In the genomic region with DNA sequence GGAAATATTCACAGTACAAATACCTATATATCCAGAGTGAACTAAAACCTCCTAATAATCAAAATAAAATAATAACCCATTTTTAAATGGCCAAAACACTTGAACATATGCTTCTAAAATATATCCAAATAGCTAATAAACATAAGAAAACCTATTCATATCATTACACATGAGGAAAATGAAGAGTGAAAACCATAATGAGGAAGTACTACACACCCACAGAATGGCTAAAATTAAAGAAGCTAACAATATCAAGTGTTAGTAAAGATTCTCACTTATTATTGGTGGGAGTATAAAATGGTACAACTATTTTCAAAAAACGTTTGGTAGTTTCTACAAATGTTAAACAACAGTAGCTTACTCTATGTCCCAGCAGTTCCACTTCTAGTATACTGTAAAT, we compare ENCODE assay signal across 20 cellular contexts.
A peak's percentile ranks its signal among the peaks of the same experiment; 100 is the strongest.
DNase-seq lines count a peak whose midpoint lies in the region; ATAC-seq, FAIRE-seq and TF ChIP-seq lines count a peak whose summit lies in the region.
"Had no signal": no experiment of that assay in that cellular context is flagged by ENCODE, and none has a peak within 500 bp of the region (broad histone marks: within the 10 kb centered on the region; RNA-seq: fewer than 3 reads in every experiment).

No MANE protein-coding gene starts in this region.

- no peaks in the 10 kb centered on the region for H3K27me3 Mint-ChIP-seq in Calu3 (ENCODE audit: unreplicated experiment)
- H3K27me3 Mint-ChIP-seq: B cell; CD4-positive, alpha-beta memory T cell had no signal

- no peak for TF ChIP-seq CTCF in pancreas (IDR thresholded peaks at IDR 0.05)
- TF ChIP-seq CTCF in Calu3 (IDR thresholded peaks at IDR 0.05; ENCODE audit: unreplicated experiment) = no peak
- no peak for TF ChIP-seq CTCF in osteoblast (IDR thresholded peaks at IDR 0.05; ENCODE audit: extremely low read depth, low read depth, low read length)

- H3K36me3 Mint-ChIP-seq in Calu3 (ENCODE audit: insufficient read depth, unreplicated experiment) = no peaks in the 10 kb centered on the region
- H3K36me3 Mint-ChIP-seq: CD4-positive, alpha-beta memory T cell had no signal

- H3K36me3 ChIP-seq in pancreas = no peaks in the 10 kb centered on the region
- no peaks in the 10 kb centered on the region for H3K36me3 ChIP-seq in osteoblast (ENCODE audit: insufficient read depth, low read length)

- H2AFZ ChIP-seq in osteoblast (ENCODE audit: low read length) = no peak overlapping the region
- H2AFZ ChIP-seq: GM23248 had no signal

- no peak overlapping the region for H3K4me3 ChIP-seq in pancreas
- no peak overlapping the region for H3K4me3 ChIP-seq in osteoblast (ENCODE audit: insufficient read depth, low read length)
- H3K4me3 ChIP-seq: GM23248 had no signal

- intact Hi-C loops in pancreas (cut with DNase I) = no loop called here
- intact Hi-C loops in Calu3 (cut with micrococcal nuclease; ENCODE audit: unreplicated experiment) = no loop called here

- H3K27me3 ChIP-seq in pancreas (no peaks in the 10 kb centered on the region), osteoblast (ENCODE audit: insufficient read depth, low read length) (no peaks in the 10 kb centered on the region)

- peaks cover 2% of the 10 kb centered on the region for H3K9me3 Mint-ChIP-seq in Calu3 (ENCODE audit: low read depth, unreplicated experiment)

- H3K4me1 ChIP-seq in pancreas = no peaks in the 10 kb centered on the region
- H3K4me1 ChIP-seq in osteoblast (ENCODE audit: insufficient read depth, low read length) = no peaks in the 10 kb centered on the region

- H4K20me1 ChIP-seq in osteoblast (ENCODE audit: insufficient read depth, low read length) = no peaks in the 10 kb centered on the region

- CTCF ChIA-PET in Calu3 (lab: Charles Lee) = no interaction called here

- no peak overlapping the region for H3K4me2 ChIP-seq in osteoblast (ENCODE audit: insufficient read depth, low read length)

- peak; percentile 51 for FAIRE-seq in pancreas (lab: Jason Lieb, UNC)
- FAIRE-seq: D721Med, G401.6, H54, HepG2, HTR-8/SVneo had no signal

- BruUV-seq in Calu3 (replicated peaks; lab: Mats Ljungman, UMichigan) = no TSS peak

- H3K9me3 ChIP-seq in pancreas = no peaks in the 10 kb centered on the region
- H3K9me3 ChIP-seq in osteoblast (ENCODE audit: low read depth, low read length) = no peaks in the 10 kb centered on the region

- H3K27ac ChIP-seq in pancreas (no peak overlapping the region), osteoblast (ENCODE audit: low read depth, low read length) (no peak overlapping the region)
- H3K27ac ChIP-seq: GM23248 had no signal

- WGBS in pancreas, 2 donors = 35 to 44% methylated on average over 1 of the region's 1 CpG

- H3K79me2 ChIP-seq in osteoblast (ENCODE audit: insufficient read depth, low read length) = no peaks in the 10 kb centered on the region

- DNase-seq in CD1c-positive myeloid dendritic cell (ENCODE audit: extremely low spot score) (peak; percentile 1), pancreas (no peak), Calu3 (no peak), 8988T (no peak), osteoblast (ENCODE audit: insufficient read length, low spot score, missing footprints) (no peak)
- DNase-seq: C1 segment of cervical spinal cord; CD4-positive, alpha-beta memory T cell; DMS153; DMS79 treated with DMSO at 0.1 percent for 48 hours; EL; GM23248 had no signal

- no peak overlapping the region for H3K27ac Mint-ChIP-seq in Calu3 (ENCODE audit: unreplicated experiment)
- H3K27ac Mint-ChIP-seq: B cell; CD4-positive, alpha-beta memory T cell had no signal

- H3K4me3 Mint-ChIP-seq in Calu3 (ENCODE audit: low read depth, unreplicated experiment) = no peak overlapping the region
- H3K4me3 Mint-ChIP-seq: B cell; CD4-positive, alpha-beta memory T cell had no signal

- no peaks in the 10 kb centered on the region for H3K4me1 Mint-ChIP-seq in Calu3 (ENCODE audit: low read depth, unreplicated experiment)
- H3K4me1 Mint-ChIP-seq: B cell; CD4-positive, alpha-beta memory T cell had no signal

- ATAC-seq in GM21529 (IDR thresholded peaks at IDR 0.05; ENCODE audit: unreplicated experiment) (peak; percentile 62), HG03469 (IDR thresholded peaks at IDR 0.05; ENCODE audit: unreplicated experiment) (peak; percentile 58), pancreas (no peak)
- ATAC-seq: HCT116, HepG2 had no signal

Comparison
In these comparisons a context has a peak if more than half of its experiments do, and no peak if none do; other contexts are left out.
1. ATAC-seq: peak in GM21529 (single experiment) and HG03469 (single experiment); none in pancreas (0 of 4).